ENCODE assay signal across 11 cellular contexts in genomic region chr5:109945097-109945678, GRCh38.
DNase-seq lines count a peak whose midpoint lies in the region; ATAC-seq and TF ChIP-seq lines count a peak whose summit lies in the region.
"Had no signal": no experiment of that assay in that cellular context is flagged by ENCODE, and none has a peak within 500 bp of the region (broad histone marks: within the 10 kb centered on the region; RNA-seq: fewer than 3 reads in every experiment).

No MANE protein-coding gene starts in this region.

- no peak overlapping the region for H3K4me3 ChIP-seq in MG63

- H3K27ac Mint-ChIP-seq in activated T-helper 1 cell treated with anti-CD3 and anti-CD28 coated beads, Interleukin-12 subunit alpha, Interleukin-12 subunit beta, Interleukin-2, Interleukin-4 antibody, amounts not matched to agents 30 ng/mL and 10 ng/mL and 1 ng/mL, durations not matched to agents 14 hours and 24 hours and 36 hours, result peak overlapping the region; percentile 42
- H3K27ac Mint-ChIP-seq: activated T-helper 2 cell treated with anti-CD3 and anti-CD28 coated beads, Interferon-gamma antibody, Interleukin-2, Interleukin-4, amounts not matched to agents 10 μg/mL and 5 μg/mL and 100 μg/mL, durations not matched to agents 14 hours and 24 hours and 36 hours had no signal

- no peak for TF ChIP-seq CTCF in foreskin keratinocyte (conservative IDR thresholded peaks at IDR 0.05)

- H3K4me3 Mint-ChIP-seq in activated T-cell treated with anti-CD3 and anti-CD28 coated beads, Interleukin-2, amount 50 U/mL, for 4 hours, result no peak overlapping the region
- peak overlapping the region; percentile 35 for H3K4me3 Mint-ChIP-seq in activated T-helper 1 cell treated with anti-CD3 and anti-CD28 coated beads, Interleukin-12 subunit alpha, Interleukin-12 subunit beta, Interleukin-2, Interleukin-4 antibody, amounts not matched to agents 30 ng/mL and 10 ng/mL and 1 ng/mL, durations not matched to agents 14 hours and 24 hours and 36 hours

- peaks cover 8% of the 10 kb centered on the region for H3K9me3 ChIP-seq in MG63

- DNase-seq in activated T-cell treated with anti-CD3 and anti-CD28 coated beads, Interleukin-2, amount 50 U/mL, for 4 hours, result no peak
- DNase-seq in activated T-cell treated with anti-CD3 and anti-CD28 coated beads for 4 hours (no peak), MG63 (no peak), NCI-H128 (lab: John Stamatoyannopoulos, UW; ENCODE audit: unreplicated experiment) (no peak), foreskin keratinocyte (no peak)
- no peak for DNase-seq in activated T-helper 1 cell treated with anti-CD3 and anti-CD28 coated beads, Interleukin-12 subunit alpha, Interleukin-12 subunit beta, Interleukin-2, Interleukin-4 antibody, amounts not matched to agents 30 ng/mL and 10 ng/mL and 1 ng/mL, durations not matched to agents 14 hours and 24 hours and 36 hours (ENCODE audit: low spot score)
- DNase-seq in stimulated activated naive CD8-positive, alpha-beta T cell treated with anti-CD3 and anti-CD28 coated beads, Interleukin-15, Interleukin-2, amounts not matched to agents 100 U/mL and 50 U/mL, for 24 hours, result peak; percentile 19
- DNase-seq: nucleus accumbens; stimulated activated naive CD4-positive, alpha-beta T cell had no signal

- ATAC-seq in activated T-cell treated with anti-CD3 and anti-CD28 coated beads, Interleukin-2, amount 50 U/mL, for 4 hours, result peak; percentile 65 to 70
- peak; percentile 58 for ATAC-seq in HG03342 (IDR thresholded peaks at IDR 0.05; ENCODE audit: unreplicated experiment)
- ATAC-seq in stimulated activated naive CD8-positive, alpha-beta T cell treated with anti-CD3 and anti-CD28 coated beads, Interleukin-15, Interleukin-2, amounts not matched to agents 100 U/mL and 50 U/mL, for 24 hours, result peak; percentile 83
- no peak for ATAC-seq in foreskin keratinocyte

- no peaks in the 10 kb centered on the region for H3K4me1 ChIP-seq in foreskin keratinocyte

- intact Hi-C loops in activated T-helper 1 cell treated with anti-CD3 and anti-CD28 coated beads, Interleukin-12 subunit alpha, Interleukin-12 subunit beta, Interleukin-2, Interleukin-4 antibody, amounts not matched to agents 30 ng/mL and 10 ng/mL and 1 ng/mL, durations not matched to agents 14 hours and 24 hours and 36 hours (cut with micrococcal nuclease), result no loop called here

- H3K27me3 ChIP-seq in MG63 (peaks cover 13% of the 10 kb centered on the region), foreskin keratinocyte (peaks cover 9% of the 10 kb centered on the region)

- H3K9me3 Mint-ChIP-seq in activated T-cell treated with anti-CD3 and anti-CD28 coated beads, Interleukin-2, amount 50 U/mL, for 4 hours, result no peaks in the 10 kb centered on the region
- H3K9me3 Mint-ChIP-seq in activated T-helper 1 cell treated with anti-CD3 and anti-CD28 coated beads, Interleukin-12 subunit alpha, Interleukin-12 subunit beta, Interleukin-2, Interleukin-4 antibody, amounts not matched to agents 30 ng/mL and 10 ng/mL and 1 ng/mL, durations not matched to agents 14 hours and 24 hours and 36 hours, result peaks cover 4% of the 10 kb centered on the region

- H3K27ac ChIP-seq in foreskin keratinocyte, result no peak overlapping the region

- no peaks in the 10 kb centered on the region for H3K36me3 Mint-ChIP-seq in activated T-cell treated with anti-CD3 and anti-CD28 coated beads, Interleukin-2, amount 50 U/mL, for 4 hours (ENCODE audit: insufficient read depth)
- peaks cover 4% of the 10 kb centered on the region for H3K36me3 Mint-ChIP-seq in activated T-helper 1 cell treated with anti-CD3 and anti-CD28 coated beads, Interleukin-12 subunit alpha, Interleukin-12 subunit beta, Interleukin-2, Interleukin-4 antibody, amounts not matched to agents 30 ng/mL and 10 ng/mL and 1 ng/mL, durations not matched to agents 14 hours and 24 hours and 36 hours (ENCODE audit: low read depth)

- H3K4me1 Mint-ChIP-seq in activated T-cell treated with anti-CD3 and anti-CD28 coated beads, Interleukin-2, amount 50 U/mL, for 4 hours (ENCODE audit: low read depth), result peaks cover 15% of the 10 kb centered on the region
- H3K4me1 Mint-ChIP-seq in activated T-helper 1 cell treated with anti-CD3 and anti-CD28 coated beads, Interleukin-12 subunit alpha, Interleukin-12 subunit beta, Interleukin-2, Interleukin-4 antibody, amounts not matched to agents 30 ng/mL and 10 ng/mL and 1 ng/mL, durations not matched to agents 14 hours and 24 hours and 36 hours (ENCODE audit: low read depth), result peaks cover 31% of the 10 kb centered on the region

- H3K36me3 ChIP-seq in MG63, result no peaks in the 10 kb centered on the region

- no peaks in the 10 kb centered on the region for H3K27me3 Mint-ChIP-seq in activated T-cell treated with anti-CD3 and anti-CD28 coated beads, Interleukin-2, amount 50 U/mL, for 4 hours (ENCODE audit: low read depth)
- no peaks in the 10 kb centered on the region for H3K27me3 Mint-ChIP-seq in activated T-helper 1 cell treated with anti-CD3 and anti-CD28 coated beads, Interleukin-12 subunit alpha, Interleukin-12 subunit beta, Interleukin-2, Interleukin-4 antibody, amounts not matched to agents 30 ng/mL and 10 ng/mL and 1 ng/mL, durations not matched to agents 14 hours and 24 hours and 36 hours (ENCODE audit: insufficient read depth)
